Comparison of ENCODE assay signal across 18 cellular contexts in genomic region chr5:79074641-79075040, GRCh38. TPM values are rescaled to one million over a fixed set of nuclear protein-coding genes. Genes with fewer than 3 reads are reported as not detected.
DNase-seq lines count a peak whose midpoint lies in the region; ATAC-seq and TF ChIP-seq lines count a peak whose summit lies in the region.
"Had no signal": no experiment of that assay in that cellular context is flagged by ENCODE, and none has a peak within 500 bp of the region (broad histone marks: within the 10 kb centered on the region; RNA-seq: fewer than 3 reads in every experiment).

No MANE protein-coding gene starts in this region.

- H3K9me3 ChIP-seq in RWPE2 (ENCODE audit: severe bottlenecking) (no peaks in the 10 kb centered on the region), upper lobe of right lung (peaks cover 6% of the 10 kb centered on the region)
- H3K9me3 ChIP-seq: uterus had no signal

- H3K4me1 ChIP-seq in RWPE2 (ENCODE audit: insufficient read depth, poor library complexity, severe bottlenecking) (no peaks in the 10 kb centered on the region), foreskin keratinocyte (peaks cover 3% of the 10 kb centered on the region), upper lobe of right lung (no peaks in the 10 kb centered on the region)
- H3K4me1 ChIP-seq: BLaER1 treated with 17β-estradiol and CSF1 and Interleukin-3, amounts not matched to agents 10 nM and 100 nM; uterus had no signal

- in situ Hi-C loops in ACHN (cut with HindIII; ENCODE audit: low pct_ligation_motif_present, low pct_unique_long_range_greater_than_20kb, low sequenced_read_pairs), result no loop called here

- H3K4me3 ChIP-seq in RWPE2 (ENCODE audit: severe bottlenecking), result no peak overlapping the region
- H3K4me3 ChIP-seq in upper lobe of right lung, result no peak overlapping the region
- H3K4me3 ChIP-seq: BLaER1 treated with 17β-estradiol and CSF1 and Interleukin-3, amounts not matched to agents 10 nM and 100 nM; uterus had no signal

- ATAC-seq in RWPE2 (ENCODE audit: low read depth), result peak; percentile 92
- peak; percentile 85 for ATAC-seq in foreskin keratinocyte
- no peak for ATAC-seq in upper lobe of right lung
- no peak for ATAC-seq in GM18520 (IDR thresholded peaks at IDR 0.05; ENCODE audit: unreplicated experiment)
- ATAC-seq: natural killer cell had no signal

- intact Hi-C loops in upper lobe of right lung (cut with DNase I), result no loop called here
- intact Hi-C loops in cardiac septum (cut with DNase I), result no loop called here

- H3K27me3 ChIP-seq in RWPE2 (ENCODE audit: insufficient read depth, poor library complexity, severe bottlenecking) (no peaks in the 10 kb centered on the region), foreskin keratinocyte (no peaks in the 10 kb centered on the region), upper lobe of right lung (peaks cover 7% of the 10 kb centered on the region)
- H3K27me3 ChIP-seq: BLaER1 treated with 17β-estradiol and CSF1 and Interleukin-3, amounts not matched to agents 10 nM and 100 nM; uterus had no signal

- no peak for TF ChIP-seq CTCF in RWPE2 (IDR thresholded peaks at IDR 0.05; ENCODE audit: poor library complexity, severe bottlenecking)
- TF ChIP-seq CTCF in foreskin keratinocyte (conservative IDR thresholded peaks at IDR 0.05), result no peak
- TF ChIP-seq CTCF in upper lobe of right lung (IDR thresholded peaks at IDR 0.05), result no peak

- DNase-seq in ACHN (peak; percentile 3), HCEC 1CT (peak; percentile 47), RWPE2 (ENCODE audit: low spot score) (no peak), foreskin keratinocyte (peak; percentile 60 to 80), upper lobe of right lung (no peak), Ammon's horn (ENCODE audit: low spot score) (no peak), cardiac septum (ENCODE audit: low spot score) (no peak)
- DNase-seq: activated B cell treated with CpG ODN at 0.5 μM for 24 hours, activated gamma-delta T cell treated with Interleukin-2 at 50 U/mL for 16 hours, foreskin melanocyte, kidney glomerular epithelial cell, natural killer cell, NCI-H510A, Right ventricle myocardium superior, uterus had no signal

- H3K27ac ChIP-seq in RWPE2 (ENCODE audit: poor library complexity, severe bottlenecking), result peak overlapping the region; percentile 20
- H3K27ac ChIP-seq in foreskin keratinocyte, result no peak overlapping the region
- H3K27ac ChIP-seq in upper lobe of right lung, result no peak overlapping the region
- H3K27ac ChIP-seq: BLaER1 treated with 17β-estradiol and CSF1 and Interleukin-3, amounts not matched to agents 10 nM and 100 nM; KMS-11; uterus had no signal

- H3K36me3 ChIP-seq in RWPE2 (ENCODE audit: low read depth) (no peaks in the 10 kb centered on the region), upper lobe of right lung (no peaks in the 10 kb centered on the region)
- H3K36me3 ChIP-seq: BLaER1 treated with 17β-estradiol and CSF1 and Interleukin-3, amounts not matched to agents 10 nM and 100 nM; uterus had no signal

RNA-seq across cellular contexts. Expression of gene BHMT2, which starts 5.1 kb away (rescaled TPM):
- 0.11 TPM in 1 of 2 replicates, not detected in the other for total RNA-seq in foreskin keratinocyte
- polyA plus RNA-seq in foreskin keratinocyte, result 0.03 TPM in 1 of 2 replicates, not detected in the other
- total RNA-seq in upper lobe of right lung, result 4.7 TPM
- 5.6 TPM for total RNA-seq in cardiac septum
- total RNA-seq: activated B cell treated with CpG ODN at 0.5 μM for 24 hours, natural killer cell had no signal

RNA-seq across cellular contexts. Expression of gene DMGDH, which starts 5.2 kb away (rescaled TPM):
- 0.07 and 0.17 TPM in 2 replicates for total RNA-seq in foreskin keratinocyte
- polyA plus RNA-seq in foreskin keratinocyte, result 0.29 TPM in 1 of 2 replicates, not detected in the other
- total RNA-seq in upper lobe of right lung, result 0.78 TPM
- 0.86 TPM for total RNA-seq in cardiac septum
- total RNA-seq: activated B cell treated with CpG ODN at 0.5 μM for 24 hours had no signal

RNA-seq across cellular contexts. Expression of gene BHMT, which starts 37.0 kb away (rescaled TPM):
- total RNA-seq in foreskin keratinocyte, result not detected in 2 replicates
- polyA plus RNA-seq in foreskin keratinocyte, result not detected in 2 replicates
- total RNA-seq in upper lobe of right lung, result not detected
- not detected for total RNA-seq in cardiac septum
- total RNA-seq: activated B cell treated with CpG ODN at 0.5 μM for 24 hours, natural killer cell had no signal

Comparison
In these comparisons a context has a peak if more than half of its experiments do, and no peak if none do; other contexts are left out.
1. DNase-seq: peak in ACHN (single experiment), HCEC 1CT (single experiment) and foreskin keratinocyte (2 of 2); none in RWPE2 (single experiment), upper lobe of right lung (single experiment), Ammon's horn (single experiment) and cardiac septum (single experiment).
2. ATAC-seq: peak in RWPE2 (single experiment) and foreskin keratinocyte (single experiment); none in upper lobe of right lung (single experiment) and GM18520 (single experiment).